Comparison of ENCODE assay signal across 1 cellular context in the genomic region with DNA sequence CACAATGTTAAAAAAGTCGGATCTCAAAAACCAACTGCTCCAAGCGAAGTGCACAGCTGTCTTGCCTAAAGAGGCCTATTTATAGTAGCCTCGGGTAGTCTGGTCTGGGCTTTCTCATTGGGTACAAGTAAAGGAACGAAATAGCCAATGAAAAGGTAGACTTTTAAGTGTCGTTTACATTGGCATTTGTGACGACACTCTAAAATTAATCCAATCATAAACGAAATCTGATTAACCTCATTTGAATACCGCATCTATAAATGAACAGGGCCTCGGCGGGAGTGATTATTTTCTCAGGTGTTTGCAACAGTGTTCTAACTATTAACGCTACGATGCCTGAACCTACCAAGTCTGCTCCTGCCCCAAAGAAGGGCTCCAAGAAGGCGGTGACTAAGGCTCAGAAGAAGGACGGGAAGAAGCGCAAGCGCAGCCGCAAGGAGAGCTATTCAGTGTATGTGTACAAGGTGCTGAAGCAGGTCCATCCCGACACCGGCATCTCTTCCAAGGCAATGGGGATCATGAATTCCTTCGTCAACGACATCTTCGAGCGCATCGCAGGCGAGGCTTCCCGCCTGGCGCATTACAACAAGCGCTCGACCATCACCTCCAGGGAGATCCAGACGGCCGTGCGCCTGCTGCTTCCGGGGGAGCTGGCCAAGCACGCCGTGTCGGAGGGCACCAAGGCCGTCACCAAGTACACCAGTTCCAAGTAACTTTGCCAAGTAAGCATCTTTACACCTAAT.
TF ChIP-seq lines count a peak whose summit lies in the region.

No MANE protein-coding gene starts in this region.

TF ChIP-seq in HCT116, 20 proteins besides CTCF, POLR2A, EP300 and RAD21:
- peak; percentile 99 for TF ChIP-seq SIN3A (IDR thresholded peaks at IDR 0.05; ENCODE audit: low read depth)
- TF ChIP-seq POLR2AphosphoS5 (IDR thresholded peaks at IDR 0.05; ENCODE audit: low read depth, low read length) = peak; percentile 98
- TF ChIP-seq, protein P1, sequence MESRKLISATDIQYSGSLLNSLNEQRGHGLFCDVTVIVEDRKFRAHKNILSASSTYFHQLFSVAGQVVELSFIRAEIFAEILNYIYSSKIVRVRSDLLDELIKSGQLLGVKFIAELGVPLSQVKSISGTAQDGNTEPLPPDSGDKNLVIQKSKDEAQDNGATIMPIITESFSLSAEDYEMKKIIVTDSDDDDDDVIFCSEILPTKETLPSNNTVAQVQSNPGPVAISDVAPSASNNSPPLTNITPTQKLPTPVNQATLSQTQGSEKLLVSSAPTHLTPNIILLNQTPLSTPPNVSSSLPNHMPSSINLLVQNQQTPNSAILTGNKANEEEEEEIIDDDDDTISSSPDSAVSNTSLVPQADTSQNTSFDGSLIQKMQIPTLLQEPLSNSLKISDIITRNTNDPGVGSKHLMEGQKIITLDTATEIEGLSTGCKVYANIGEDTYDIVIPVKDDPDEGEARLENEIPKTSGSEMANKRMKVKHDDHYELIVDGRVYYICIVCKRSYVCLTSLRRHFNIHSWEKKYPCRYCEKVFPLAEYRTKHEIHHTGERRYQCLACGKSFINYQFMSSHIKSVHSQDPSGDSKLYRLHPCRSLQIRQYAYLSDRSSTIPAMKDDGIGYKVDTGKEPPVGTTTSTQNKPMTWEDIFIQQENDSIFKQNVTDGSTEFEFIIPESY (IDR thresholded peaks at IDR 0.05; ENCODE audit: extremely low read depth, insufficient replicate concordance, low read length) = peak; percentile 82
- peak; percentile 84 for TF ChIP-seq CEBPB (IDR thresholded peaks at IDR 0.05; ENCODE audit: low read depth)
- TF ChIP-seq ZFX (IDR thresholded peaks at IDR 0.05) = no peak
- TF ChIP-seq, protein P2, sequence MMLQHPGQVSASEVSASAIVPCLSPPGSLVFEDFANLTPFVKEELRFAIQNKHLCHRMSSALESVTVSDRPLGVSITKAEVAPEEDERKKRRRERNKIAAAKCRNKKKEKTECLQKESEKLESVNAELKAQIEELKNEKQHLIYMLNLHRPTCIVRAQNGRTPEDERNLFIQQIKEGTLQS (IDR thresholded peaks at IDR 0.05) = no peak
- TF ChIP-seq, protein P3, sequence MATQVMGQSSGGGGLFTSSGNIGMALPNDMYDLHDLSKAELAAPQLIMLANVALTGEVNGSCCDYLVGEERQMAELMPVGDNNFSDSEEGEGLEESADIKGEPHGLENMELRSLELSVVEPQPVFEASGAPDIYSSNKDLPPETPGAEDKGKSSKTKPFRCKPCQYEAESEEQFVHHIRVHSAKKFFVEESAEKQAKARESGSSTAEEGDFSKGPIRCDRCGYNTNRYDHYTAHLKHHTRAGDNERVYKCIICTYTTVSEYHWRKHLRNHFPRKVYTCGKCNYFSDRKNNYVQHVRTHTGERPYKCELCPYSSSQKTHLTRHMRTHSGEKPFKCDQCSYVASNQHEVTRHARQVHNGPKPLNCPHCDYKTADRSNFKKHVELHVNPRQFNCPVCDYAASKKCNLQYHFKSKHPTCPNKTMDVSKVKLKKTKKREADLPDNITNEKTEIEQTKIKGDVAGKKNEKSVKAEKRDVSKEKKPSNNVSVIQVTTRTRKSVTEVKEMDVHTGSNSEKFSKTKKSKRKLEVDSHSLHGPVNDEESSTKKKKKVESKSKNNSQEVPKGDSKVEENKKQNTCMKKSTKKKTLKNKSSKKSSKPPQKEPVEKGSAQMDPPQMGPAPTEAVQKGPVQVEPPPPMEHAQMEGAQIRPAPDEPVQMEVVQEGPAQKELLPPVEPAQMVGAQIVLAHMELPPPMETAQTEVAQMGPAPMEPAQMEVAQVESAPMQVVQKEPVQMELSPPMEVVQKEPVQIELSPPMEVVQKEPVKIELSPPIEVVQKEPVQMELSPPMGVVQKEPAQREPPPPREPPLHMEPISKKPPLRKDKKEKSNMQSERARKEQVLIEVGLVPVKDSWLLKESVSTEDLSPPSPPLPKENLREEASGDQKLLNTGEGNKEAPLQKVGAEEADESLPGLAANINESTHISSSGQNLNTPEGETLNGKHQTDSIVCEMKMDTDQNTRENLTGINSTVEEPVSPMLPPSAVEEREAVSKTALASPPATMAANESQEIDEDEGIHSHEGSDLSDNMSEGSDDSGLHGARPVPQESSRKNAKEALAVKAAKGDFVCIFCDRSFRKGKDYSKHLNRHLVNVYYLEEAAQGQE (IDR thresholded peaks at IDR 0.05; ENCODE audit: low read depth) = no peak
- no peak for TF ChIP-seq TCF7L2 (IDR thresholded peaks at IDR 0.05; ENCODE audit: borderline replicate concordance, extremely low read depth, insufficient read depth, insufficient read length)
- peak; percentile 65; the same call in 1 of the 2 replicates for TF ChIP-seq SRF (IDR thresholded peaks at IDR 0.05; ENCODE audit: low read depth)
- TF ChIP-seq EZH2 (IDR thresholded peaks at IDR 0.05) = no peak
- TF ChIP-seq EGR1 (IDR thresholded peaks at IDR 0.05; ENCODE audit: low read depth) = 0 out of 2 replicates have a peak, but pooled peaks have one; percentile 5
- no peak for TF ChIP-seq EZH2phosphoT487 (IDR thresholded peaks at IDR 0.05; ENCODE audit: borderline replicate concordance)
- TF ChIP-seq JUND (IDR thresholded peaks at IDR 0.05) = peak; percentile 50
- TF ChIP-seq, protein P4, sequence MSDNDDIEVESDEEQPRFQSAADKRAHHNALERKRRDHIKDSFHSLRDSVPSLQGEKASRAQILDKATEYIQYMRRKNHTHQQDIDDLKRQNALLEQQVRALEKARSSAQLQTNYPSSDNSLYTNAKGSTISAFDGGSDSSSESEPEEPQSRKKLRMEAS (IDR thresholded peaks at IDR 0.05) = 0 out of 2 replicates have a peak, but pooled peaks have one; percentile 4
- peak; percentile 81; the same call in 1 of the 2 replicates for TF ChIP-seq CBX3 (IDR thresholded peaks at IDR 0.05; ENCODE audit: low read depth)
- peak; percentile 93 for TF ChIP-seq SP1 (IDR thresholded peaks at IDR 0.05; ENCODE audit: low read depth)
